31 cellular contexts compared by ENCODE assay signal in genomic region chr12:49876070-49876469, GRCh38. TPM values are rescaled to one million over a fixed set of nuclear protein-coding genes. Genes with fewer than 3 reads are reported as not detected.
"Had no signal": no experiment of that assay in that cellular context is flagged by ENCODE, and none has a peak within 500 bp of the region (broad histone marks: within the 10 kb centered on the region; RNA-seq: fewer than 3 reads in every experiment).

No MANE protein-coding gene starts in this region.

- H3K4me3 Mint-ChIP-seq: dendritic cell treated with granulocyte-macrophage colony-stimulating factor and Interleukin-4, amounts not matched to agents 40 ng/mL and 50 ng/mL, for 4 days; mesothelial cell of epicardium; naive B cell; naive thymus-derived CD8-positive, alpha-beta T cell had no signal

- H3K27ac Mint-ChIP-seq: dendritic cell treated with granulocyte-macrophage colony-stimulating factor and Interleukin-4, amounts not matched to agents 40 ng/mL and 50 ng/mL, for 4 days; mesothelial cell of epicardium; naive B cell; naive thymus-derived CD8-positive, alpha-beta T cell had no signal

- H3K27ac ChIP-seq: colonic mucosa, epithelial cell of prostate, esophagus squamous epithelium, gastrocnemius medialis, heart right ventricle, lower lobe of right lung had no signal

- H3K27me3 Mint-ChIP-seq: naive thymus-derived CD8-positive, alpha-beta T cell had no signal

- H3K36me3 ChIP-seq: colonic mucosa, esophagus squamous epithelium, gastrocnemius medialis, heart right ventricle, lower lobe of right lung had no signal

- H3K4me3 ChIP-seq: colonic mucosa, esophagus squamous epithelium, gastrocnemius medialis, heart right ventricle, lower lobe of right lung, mucosa of descending colon had no signal

- DNase-seq: colonic mucosa; cortex of kidney; effector CD4-positive, alpha-beta T cell; effector memory CD4-positive, alpha-beta T cell; erythroblast; esophagus squamous epithelium; foreskin fibroblast; foreskin melanocyte; gastrocnemius medialis; glutamatergic neuron; heart right ventricle; hippocampal formation; kidney; kidney glomerular epithelial cell; left colon; left ventricle myocardium superior; lower lobe of right lung; mesenchymal stem cell; mucosa of descending colon; naive B cell; naive thymus-derived CD8-positive, alpha-beta T cell had no signal

- ATAC-seq: esophagus mucosa; gastrocnemius medialis; heart right ventricle; left colon; left lobe of liver; left ventricle myocardium superior; lower lobe of right lung; mucosa of descending colon; naive thymus-derived CD8-positive, alpha-beta T cell had no signal

- H3K4me1 ChIP-seq: colonic mucosa, gastrocnemius medialis had no signal

- H3K27me3 ChIP-seq: colonic mucosa, gastrocnemius medialis, heart right ventricle had no signal

- H3K9me3 ChIP-seq: colonic mucosa, esophagus squamous epithelium, gastrocnemius medialis, heart right ventricle, lower lobe of right lung, mucosa of descending colon had no signal

- FAIRE-seq: endometrium, islet of Langerhans, kidney had no signal

- H3K36me3 Mint-ChIP-seq: mesothelial cell of epicardium; naive B cell; naive thymus-derived CD8-positive, alpha-beta T cell had no signal

RNA-seq across cellular contexts. Expression of gene FAIM2, which starts 27.6 kb away (rescaled TPM):
- total RNA-seq: dermis microvascular lymphatic vessel endothelial cell; glomerular endothelial cell; left lobe of liver; lung microvascular endothelial cell; naive thymus-derived CD8-positive, alpha-beta T cell had no signal
